Comparison of ENCODE assay signal across 17 cellular contexts in the genomic region with DNA sequence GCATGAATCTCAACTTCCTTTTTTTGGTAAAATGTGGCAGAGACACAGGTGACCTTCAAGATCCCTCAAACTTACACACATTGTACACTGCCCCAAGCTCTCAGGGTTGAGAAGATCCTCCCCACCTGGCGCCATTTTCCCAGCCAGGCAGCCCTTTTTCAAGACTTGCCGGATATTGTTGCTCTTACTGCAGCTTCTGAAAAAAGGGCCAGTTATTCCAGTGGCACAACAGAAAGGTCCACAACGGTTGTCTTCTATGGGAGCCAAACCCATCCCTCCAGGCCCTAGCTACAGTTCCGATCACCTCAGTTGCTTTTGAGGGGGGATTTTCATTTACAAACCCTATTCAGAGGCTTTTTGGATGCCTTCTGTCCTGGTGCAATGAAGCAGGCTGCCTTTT.
"Had no signal": no experiment of that assay in that cellular context is flagged by ENCODE, and none has a peak within 500 bp of the region (broad histone marks: within the 10 kb centered on the region; RNA-seq: fewer than 3 reads in every experiment).

No MANE protein-coding gene starts in this region.

- H3K9me3 Mint-ChIP-seq: activated CD4-positive, alpha-beta memory T cell treated with anti-CD3 and anti-CD28 coated beads for 36 hours; endodermal cell; memory B cell had no signal

- H3K27me3 ChIP-seq: ascending aorta, heart left ventricle, left lung, ovary had no signal

- H3K27ac Mint-ChIP-seq: activated CD4-positive, alpha-beta memory T cell treated with anti-CD3 and anti-CD28 coated beads for 36 hours; endodermal cell; memory B cell had no signal

- H3K4me3 Mint-ChIP-seq: activated CD4-positive, alpha-beta memory T cell treated with anti-CD3 and anti-CD28 coated beads for 36 hours; endodermal cell; memory B cell had no signal

- FAIRE-seq: frontal cortex, islet of Langerhans had no signal

- DNase-seq: activated CD4-positive, alpha-beta memory T cell treated with anti-CD3 and anti-CD28 coated beads for 36 hours; activated CD8-positive, alpha-beta memory T cell treated with anti-CD3 and anti-CD28 coated beads, Interleukin-2, amount 50 U/mL, for 4 hours; activated naive CD4-positive, alpha-beta T cell; central memory CD4-positive, alpha-beta T cell; dermis blood vessel endothelial cell; endodermal cell; heart left ventricle; left lung; ovary; stimulated activated CD4-positive, alpha-beta T cell treated with anti-CD3 and anti-CD28 coated beads, Interleukin-15, amount 100 ng/mL, for 24 hours; stimulated activated CD4-positive, alpha-beta T cell treated with anti-CD3 and anti-CD28 coated beads, Interleukin-4, amount 100 ng/mL, for 24 hours; T-helper 1 cell had no signal

- H3K9me3 ChIP-seq: ascending aorta, heart left ventricle, left lung, ovary had no signal

- H3K4me1 ChIP-seq: ascending aorta, left lung had no signal

- H3K27ac ChIP-seq: ascending aorta, left lung, ovary, VCaP had no signal

- H3K4me1 Mint-ChIP-seq: memory B cell had no signal

- H3K4me3 ChIP-seq: ascending aorta, heart left ventricle, left lung, ovary had no signal

- H3K36me3 ChIP-seq: ascending aorta, heart left ventricle, left lung, ovary had no signal

- H3K36me3 Mint-ChIP-seq: activated CD4-positive, alpha-beta memory T cell treated with anti-CD3 and anti-CD28 coated beads for 36 hours; memory B cell had no signal

- H3K27me3 Mint-ChIP-seq: activated CD4-positive, alpha-beta memory T cell treated with anti-CD3 and anti-CD28 coated beads for 36 hours had no signal
